22 cellular contexts compared by ENCODE assay signal in the genomic region with DNA sequence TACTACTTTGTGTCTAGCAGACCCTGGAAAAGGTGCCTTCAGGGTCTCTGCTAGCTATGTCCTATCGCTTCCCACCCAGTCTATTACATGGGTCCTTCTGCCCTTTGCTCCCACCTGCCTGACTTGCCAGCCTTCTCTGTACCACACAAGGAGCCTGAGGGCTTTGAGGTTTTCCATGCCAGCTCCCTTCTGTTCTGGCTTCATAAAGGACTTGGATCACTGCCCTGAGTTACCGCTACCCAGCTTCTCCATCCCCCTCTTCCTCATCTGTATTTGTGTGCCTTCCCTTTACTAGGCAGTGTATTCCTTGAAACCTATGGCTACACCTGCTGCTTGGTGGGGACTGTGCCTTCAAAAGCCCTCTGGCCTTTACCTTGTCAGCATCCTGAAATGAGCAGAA. TPM values are rescaled to one million over a fixed set of nuclear protein-coding genes. Genes with fewer than 3 reads are reported as not detected.
DNase-seq lines count a peak whose midpoint lies in the region; ATAC-seq, FAIRE-seq and TF ChIP-seq lines count a peak whose summit lies in the region.
"Had no signal": no experiment of that assay in that cellular context is flagged by ENCODE, and none has a peak within 500 bp of the region (broad histone marks: within the 10 kb centered on the region; RNA-seq: fewer than 3 reads in every experiment).

No MANE protein-coding gene starts in this region.

- no peaks in the 10 kb centered on the region for H3K4me1 Mint-ChIP-seq in activated T-cell treated with anti-CD3 and anti-CD28 coated beads, Interleukin-2, amount 50 U/mL, for 72 hours (ENCODE audit: low read depth)
- H3K4me1 Mint-ChIP-seq in activated T-cell treated with anti-CD3 and anti-CD28 coated beads, Interleukin-2, amount 50 U/mL, for 4 hours (ENCODE audit: low read depth) = peaks cover under 1% of the 10 kb centered on the region
- H3K4me1 Mint-ChIP-seq in natural killer cell = peaks cover 23 to 29% of the 10 kb centered on the region in 2 donors

- H3K36me3 Mint-ChIP-seq in activated T-cell treated with anti-CD3 and anti-CD28 coated beads, Interleukin-2, amount 50 U/mL, for 72 hours (ENCODE audit: insufficient read depth in 2 of 2) = peaks cover 3 to 14% of the 10 kb centered on the region in 2 donors
- peaks cover 20% of the 10 kb centered on the region for H3K36me3 Mint-ChIP-seq in activated T-cell treated with anti-CD3 and anti-CD28 coated beads, Interleukin-2, amount 50 U/mL, for 4 hours (ENCODE audit: insufficient read depth)
- no peaks in the 10 kb centered on the region for H3K36me3 Mint-ChIP-seq in natural killer cell

- H3K4me1 ChIP-seq in HEK293 (ENCODE audit: control insufficient read depth, insufficient read depth, low read length) (no peaks in the 10 kb centered on the region), mesendoderm (ENCODE audit: control insufficient read depth, low read depth, low read length) (no peaks in the 10 kb centered on the region)
- H3K4me1 ChIP-seq: BLaER1 treated with 17β-estradiol and CSF1 and Interleukin-3, amounts not matched to agents 10 nM and 100 nM had no signal

- H3K9me3 ChIP-seq in HEK293 (ENCODE audit: control insufficient read depth, insufficient read depth, low read depth, low read length) = no peaks in the 10 kb centered on the region
- H3K9me3 ChIP-seq: BLaER1 treated with 17β-estradiol and CSF1 and Interleukin-3, amounts not matched to agents 10 nM and 100 nM had no signal

- no peak overlapping the region for H3K18ac ChIP-seq in mesendoderm (ENCODE audit: low read length)

- no peaks in the 10 kb centered on the region for H3K27me3 Mint-ChIP-seq in activated T-cell treated with anti-CD3 and anti-CD28 coated beads, Interleukin-2, amount 50 U/mL, for 72 hours (ENCODE audit: low read depth)
- H3K27me3 Mint-ChIP-seq in activated T-cell treated with anti-CD3 and anti-CD28 coated beads, Interleukin-2, amount 50 U/mL, for 4 hours (ENCODE audit: low read depth) = no peaks in the 10 kb centered on the region
- H3K27me3 Mint-ChIP-seq in natural killer cell (ENCODE audit: low read depth in 2 of 2) = no peaks in the 10 kb centered on the region

- CTCF ChIA-PET in HEK293 (lab: Yijun Ruan, JAX) = interaction anchor here (0.8 to 4.5 kb wide), 4 partner anchors 11 to 64 kb away, joined by 3 to 22 read pairs (median 4); no protein-coding TSS in a partner anchor

- H3K9ac ChIP-seq in mesendoderm (ENCODE audit: low read length) = no peak overlapping the region

- H3K27ac ChIP-seq in HEK293 (ENCODE audit: extremely low read depth, low read depth, low read length) = no peak overlapping the region
- no peak overlapping the region for H3K27ac ChIP-seq in mesendoderm (ENCODE audit: low read depth, low read length)
- H3K27ac ChIP-seq: BLaER1 treated with 17β-estradiol and CSF1 and Interleukin-3, amounts not matched to agents 10 nM and 100 nM had no signal

- peak overlapping the region; percentile 8 for H3K27ac Mint-ChIP-seq in activated T-cell treated with anti-CD3 and anti-CD28 coated beads, Interleukin-2, amount 50 U/mL, for 72 hours
- H3K27ac Mint-ChIP-seq in natural killer cell = peak overlapping the region; percentile 29 to 68

- peaks cover 23% of the 10 kb centered on the region for H3K79me1 ChIP-seq in mesendoderm (ENCODE audit: low read length)

- no peaks in the 10 kb centered on the region for H3K9me3 Mint-ChIP-seq in activated T-cell treated with anti-CD3 and anti-CD28 coated beads, Interleukin-2, amount 50 U/mL, for 72 hours
- H3K9me3 Mint-ChIP-seq in activated T-cell treated with anti-CD3 and anti-CD28 coated beads, Interleukin-2, amount 50 U/mL, for 4 hours = no peaks in the 10 kb centered on the region
- H3K9me3 Mint-ChIP-seq in natural killer cell = no peaks in the 10 kb centered on the region

- peaks cover 14% of the 10 kb centered on the region for H3K79me2 ChIP-seq in mesendoderm (ENCODE audit: control insufficient read depth, insufficient read depth, low read length)

- H3K36me3 ChIP-seq in HEK293 (ENCODE audit: control insufficient read depth in 2 of 2, insufficient read depth in 1 of 2, low read length in 2 of 2) (peaks cover 61 to 92% of the 10 kb centered on the region in 2 experiments), bronchial epithelial cell (ENCODE audit: control insufficient read depth, insufficient read depth, low read length) (peaks cover 33% of the 10 kb centered on the region), mesendoderm (ENCODE audit: control insufficient read depth, insufficient read depth, low read length) (peaks cover 6% of the 10 kb centered on the region)

- H2BK120ac ChIP-seq in mesendoderm (ENCODE audit: low read depth, low read length) = no peak overlapping the region

- no peak overlapping the region for H3K56ac ChIP-seq in mesendoderm (ENCODE audit: low read length)

- no peak for DNase-seq in activated T-cell treated with anti-CD3 and anti-CD28 coated beads, Interleukin-2, amount 50 U/mL, for 72 hours
- no peak for DNase-seq in activated T-cell treated with anti-CD3 and anti-CD28 coated beads, Interleukin-2, amount 50 U/mL, for 4 hours
- DNase-seq in bronchial epithelial cell (ENCODE audit: low read depth) (no peak), natural killer cell (no peak), mesendoderm (no peak), iPS-NIHi11 (ENCODE audit: low spot score) (no peak), NCI-H526 treated with DMSO at 0.1 percent for 48 hours (lab: John Stamatoyannopoulos, UW) (no peak)
- DNase-seq: DND-41, GDM1, GOT3, KBM-7, NCI-H1417 treated with DMSO at 0.1 percent for 48 hours, NCI-H2029, NCI-H2171 treated with DMSO at 0.1 percent for 48 hours, NCI-H446 treated with DMSO at 0.1 percent for 48 hours, NCI-H748 treated with DMSO at 0.1 percent for 48 hours, PC-3 had no signal

- H2AK5ac ChIP-seq in mesendoderm (ENCODE audit: low read length) = no peak overlapping the region

- H3K27me3 ChIP-seq in bronchial epithelial cell (ENCODE audit: control insufficient read depth, insufficient read depth, low read length) (no peaks in the 10 kb centered on the region), mesendoderm (ENCODE audit: insufficient read depth, low read length, poor library complexity) (no peaks in the 10 kb centered on the region)
- H3K27me3 ChIP-seq: BLaER1 treated with 17β-estradiol and CSF1 and Interleukin-3, amounts not matched to agents 10 nM and 100 nM had no signal

- peak; percentile 28 for FAIRE-seq in bronchial epithelial cell (lab: Jason Lieb, UNC)
- FAIRE-seq: A204.1, GM12891, GM18507 had no signal

- no peak overlapping the region for H2BK15ac ChIP-seq in mesendoderm (replicated peaks; ENCODE audit: low read depth)

- H2BK5ac ChIP-seq in mesendoderm (ENCODE audit: low read length) = no peak overlapping the region

- no peak for TF ChIP-seq CTCF in HEK293 (tag by site-specific recombination; IDR thresholded peaks at IDR 0.05)
- no peak for TF ChIP-seq CTCF in bronchial epithelial cell (IDR thresholded peaks at IDR 0.05; ENCODE audit: insufficient read depth, low read length, severe bottlenecking)
- no peak for TF ChIP-seq CTCF in natural killer cell (IDR thresholded peaks at IDR 0.05)

- H4K8ac ChIP-seq in mesendoderm (ENCODE audit: low read depth, low read length) = no peak overlapping the region

- H3K4me3 ChIP-seq in HEK293 (ENCODE audit: low read depth, low read length) (no peak overlapping the region), bronchial epithelial cell (ENCODE audit: low read depth, low read length) (no peak overlapping the region), mesendoderm (ENCODE audit: low read length) (no peak overlapping the region)
- H3K4me3 ChIP-seq: BLaER1 treated with 17β-estradiol and CSF1 and Interleukin-3, amounts not matched to agents 10 nM and 100 nM had no signal

- no peak overlapping the region for H3K4me3 Mint-ChIP-seq in activated T-cell treated with anti-CD3 and anti-CD28 coated beads, Interleukin-2, amount 50 U/mL, for 72 hours
- no peak overlapping the region for H3K4me3 Mint-ChIP-seq in activated T-cell treated with anti-CD3 and anti-CD28 coated beads, Interleukin-2, amount 50 U/mL, for 4 hours
- no peak overlapping the region for H3K4me3 Mint-ChIP-seq in natural killer cell

- no peak overlapping the region for H4K5ac ChIP-seq in mesendoderm (ENCODE audit: low read length)

- no peak overlapping the region for H3K4ac ChIP-seq in mesendoderm (ENCODE audit: low read depth, low read length)

- WGBS in mesendoderm (ENCODE audit: extremely low coverage, insufficient coverage, low lambda C conversion rate) = no CpG with 5 or more reads among the region's 2 CpGs

- POLR2A ChIA-PET in HEK293 (lab: Yijun Ruan, JAX) = no interaction called here

- intact Hi-C loops in natural killer cell (cut with micrococcal nuclease) = no loop called here

- H3K23ac ChIP-seq in mesendoderm (ENCODE audit: low read length) = no peak overlapping the region

- no peak overlapping the region for H3K4me2 ChIP-seq in mesendoderm (ENCODE audit: low read length)
- H3K4me2 ChIP-seq: BLaER1 treated with 17β-estradiol and CSF1 and Interleukin-3, amounts not matched to agents 10 nM and 100 nM had no signal

- no peak for ATAC-seq in activated T-cell treated with anti-CD3 and anti-CD28 coated beads, Interleukin-2, amount 50 U/mL, for 72 hours (replicated peaks in 1 of 2)
- no peak for ATAC-seq in activated T-cell treated with anti-CD3 and anti-CD28 coated beads, Interleukin-2, amount 50 U/mL, for 4 hours
- ATAC-seq in natural killer cell = no peak
- ATAC-seq: PC-3 had no signal

RNA-seq across cellular contexts. Expression of a gene that starts 19.6 kb away (rescaled TPM):
- 10 to 100 TPM; 18.5 to 18.6 TPM for total RNA-seq in activated T-cell treated with anti-CD3 and anti-CD28 coated beads, Interleukin-2, amount 50 U/mL, for 72 hours
- 10 to 100 TPM; 18.1 to 19.8 (median 19.0) TPM for total RNA-seq in activated T-cell treated with anti-CD3 and anti-CD28 coated beads, Interleukin-2, amount 50 U/mL, for 4 hours
- total RNA-seq in bronchial epithelial cell (20.0 and 23.2 TPM in 2 replicates), natural killer cell (10 to 100 TPM; 19.7 to 26.2 (median 25.8) TPM)
- 30.6 TPM for polyA plus RNA-seq in mesendoderm (2013, experiment 1 of 2)
- polyA plus RNA-seq in mesendoderm (2013, experiment 2 of 2) = 31.0 TPM

RNA-seq across cellular contexts. Expression of a gene that starts 22.2 kb away (rescaled TPM):
- 100 to 1,000 TPM; 125 to 133 TPM for total RNA-seq in activated T-cell treated with anti-CD3 and anti-CD28 coated beads, Interleukin-2, amount 50 U/mL, for 72 hours
- total RNA-seq in activated T-cell treated with anti-CD3 and anti-CD28 coated beads, Interleukin-2, amount 50 U/mL, for 4 hours = 100 to 1,000 TPM; 112 to 120 (median 114) TPM
- total RNA-seq in bronchial epithelial cell (96.3 and 104 TPM in 2 replicates), natural killer cell (100 to 1,000 TPM in 1 of 3 donors, 10 to 100 TPM in 2; 95.6 to 114 (median 96.7) TPM)
- polyA plus RNA-seq in mesendoderm (2013, experiment 1 of 2) = 47.8 TPM
- polyA plus RNA-seq in mesendoderm (2013, experiment 2 of 2) = 48.5 TPM

RNA-seq across cellular contexts. Expression of a gene that starts 52.7 kb away (rescaled TPM):
- total RNA-seq in activated T-cell treated with anti-CD3 and anti-CD28 coated beads, Interleukin-2, amount 50 U/mL, for 72 hours = 100 to 1,000 TPM; 318 to 373 TPM
- total RNA-seq in activated T-cell treated with anti-CD3 and anti-CD28 coated beads, Interleukin-2, amount 50 U/mL, for 4 hours = 100 to 1,000 TPM; 235 to 264 (median 244) TPM
- total RNA-seq in bronchial epithelial cell (339 and 517 TPM in 2 replicates), natural killer cell (100 to 1,000 TPM; 286 to 342 (median 327) TPM)
- polyA plus RNA-seq in mesendoderm (2013, experiment 1 of 2) = 198 TPM
- polyA plus RNA-seq in mesendoderm (2013, experiment 2 of 2) = 204 TPM

RNA-seq across cellular contexts. Expression of a gene that starts 54.6 kb away (rescaled TPM):
- 1 to 10 TPM; 7.8 to 9.4 TPM for total RNA-seq in activated T-cell treated with anti-CD3 and anti-CD28 coated beads, Interleukin-2, amount 50 U/mL, for 72 hours
- total RNA-seq in activated T-cell treated with anti-CD3 and anti-CD28 coated beads, Interleukin-2, amount 50 U/mL, for 4 hours = 1 to 10 TPM; 1.5 to 3.0 (median 2.1) TPM
- total RNA-seq in bronchial epithelial cell (21.1 and 23.0 TPM in 2 replicates), natural killer cell (10 to 100 TPM; 10.6 to 12.8 (median 11.3) TPM)
- polyA plus RNA-seq in mesendoderm (2013, experiment 1 of 2) = 2.6 TPM
- 2.5 TPM for polyA plus RNA-seq in mesendoderm (2013, experiment 2 of 2)
